8 cellular contexts compared by ENCODE assay signal in genomic region chr9:105114956-105115728, GRCh38.
A peak's percentile ranks its signal among the peaks of the same experiment; 100 is the strongest.
DNase-seq lines count a peak whose midpoint lies in the region; ATAC-seq and TF ChIP-seq lines count a peak whose summit lies in the region.

No MANE protein-coding gene starts in this region.

- no peak overlapping the region for H3K4me2 ChIP-seq in smooth muscle cell

- WGBS in smooth muscle cell (ENCODE audit: low lambda C conversion rate): 47% methylated on average over 11 of the region's 11 CpGs

- H3K79me2 ChIP-seq in smooth muscle cell (ENCODE audit: low read depth): no peaks in the 10 kb centered on the region

- H3F3A ChIP-seq in smooth muscle cell (ENCODE audit: low read depth): no peaks in the 10 kb centered on the region

- no peak for TF ChIP-seq CTCF in tibial artery (IDR thresholded peaks at IDR 0.05)
- no peak for TF ChIP-seq CTCF in smooth muscle cell (IDR thresholded peaks at IDR 0.05; ENCODE audit: borderline replicate concordance, insufficient read depth, poor library complexity, severe bottlenecking)

- H3K4me3 ChIP-seq in tibial artery (no peak overlapping the region), smooth muscle cell (no peak overlapping the region)

- peak; percentile 91 for ATAC-seq in HG03097 (IDR thresholded peaks at IDR 0.05; ENCODE audit: low FRiP score, unreplicated experiment)

- H3K9me3 ChIP-seq in tibial artery (no peaks in the 10 kb centered on the region), smooth muscle cell (replicated peaks; ENCODE audit: low read depth) (no peaks in the 10 kb centered on the region)

- no peaks in the 10 kb centered on the region for H4K20me1 ChIP-seq in smooth muscle cell (ENCODE audit: low read depth)

- peak; percentile 3 for DNase-seq in activated naive CD4-positive, alpha-beta T cell treated with Interleukin-2 at 50 U/mL for 16 hours
- DNase-seq in activated naive CD4-positive, alpha-beta T cell treated with anti-CD3 and anti-CD28 coated beads, Interleukin-2, amount 50 U/mL, for 16 hours: no peak
- DNase-seq in SIG-M5 (lab: John Stamatoyannopoulos, UW) (peak; percentile 43), glomerular visceral epithelial cell (ENCODE audit: extremely low spot score) (peak; percentile 57), tibial artery (peak; percentile 68 to 76), smooth muscle cell (lab: John Stamatoyannopoulos, UW; ENCODE audit: unreplicated experiment) (no peak), islet precursor cell (no peak)

- no peak overlapping the region for H2AFZ ChIP-seq in smooth muscle cell (ENCODE audit: low read depth)

- intact Hi-C loops in tibial artery (cut with DNase I; ENCODE audit: low total_unique reads): no loop called here

- H3K9ac ChIP-seq in smooth muscle cell (ENCODE audit: low read depth): no peak overlapping the region

- no peaks in the 10 kb centered on the region for H3K36me3 ChIP-seq in tibial artery
- no peaks in the 10 kb centered on the region for H3K36me3 ChIP-seq in smooth muscle cell (ENCODE audit: low read depth)

- H3K4me1 ChIP-seq in tibial artery (no peaks in the 10 kb centered on the region), smooth muscle cell (ENCODE audit: low read depth) (no peaks in the 10 kb centered on the region)

- no peak overlapping the region for H3K27ac ChIP-seq in tibial artery
- H3K27ac ChIP-seq in smooth muscle cell (ENCODE audit: low read depth): no peak overlapping the region

- no peaks in the 10 kb centered on the region for H3K27me3 ChIP-seq in tibial artery
- H3K27me3 ChIP-seq in smooth muscle cell (ENCODE audit: low read depth): no peaks in the 10 kb centered on the region

Comparison
In these comparisons a context has a peak if more than half of its experiments do, and no peak if none do; other contexts are left out.
1. DNase-seq: peak in activated naive CD4-positive, alpha-beta T cell treated with Interleukin-2 at 50 U/mL for 16 hours (single experiment), SIG-M5 (single experiment), glomerular visceral epithelial cell (single experiment) and tibial artery (2 of 2); none in activated naive CD4-positive, alpha-beta T cell treated with anti-CD3 and anti-CD28 coated beads, Interleukin-2, amount 50 U/mL, for 16 hours (single experiment), smooth muscle cell (single experiment) and islet precursor cell (single experiment).